ENCODE assay signal across 8 cellular contexts in the genomic region with DNA sequence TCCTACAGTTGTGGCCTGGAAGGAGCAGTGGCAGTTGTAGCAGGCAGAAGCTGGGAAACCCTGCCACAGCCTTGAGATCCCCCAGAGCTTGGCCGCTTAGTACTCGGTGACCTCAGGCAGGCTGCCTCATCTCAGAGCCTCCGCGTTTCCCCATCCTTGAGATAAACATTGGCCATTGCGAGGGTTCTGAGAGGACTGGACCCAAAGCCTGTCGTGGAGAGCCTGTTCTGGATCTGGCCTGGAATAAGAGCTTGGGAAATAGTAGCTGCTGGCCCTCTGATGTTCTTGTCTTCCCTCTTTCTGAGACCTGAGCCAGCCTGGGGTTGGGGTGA. TPM values are rescaled to one million over a fixed set of nuclear protein-coding genes. Genes with fewer than 3 reads are reported as not detected.
DNase-seq lines count a peak whose midpoint lies in the region; ATAC-seq and TF ChIP-seq lines count a peak whose summit lies in the region.

No MANE protein-coding gene starts in this region.

- ATAC-seq in HG03521 (IDR thresholded peaks at IDR 0.05; ENCODE audit: unreplicated experiment) (no peak), HG03045 (IDR thresholded peaks at IDR 0.05; ENCODE audit: unreplicated experiment) (no peak), HG03108 (IDR thresholded peaks at IDR 0.05; ENCODE audit: unreplicated experiment) (no peak)

- POLR2A ChIA-PET in PC-9 (lab: Charles Lee; ENCODE audit: unreplicated experiment) = no interaction called here

- H3K9ac ChIP-seq in BLaER1 = peak overlapping the region; percentile 91
- H3K9ac ChIP-seq in neural progenitor cell = no peak overlapping the region

- H3K9me2 ChIP-seq in PC-9 (ENCODE audit: insufficient read depth) = no peaks in the 10 kb centered on the region

- no peak overlapping the region for H2AFZ ChIP-seq in PC-9
- no peak overlapping the region for H2AFZ ChIP-seq in neural progenitor cell (replicated peaks)

- H3K36me3 Mint-ChIP-seq in neural progenitor cell = peaks cover 6% of the 10 kb centered on the region

- no peaks in the 10 kb centered on the region for H3K9me3 Mint-ChIP-seq in neural progenitor cell

- H3K9me3 ChIP-seq in BLaER1 (no peaks in the 10 kb centered on the region), PC-9 (ENCODE audit: insufficient read depth, low read depth) (no peaks in the 10 kb centered on the region), esophagus (ENCODE audit: control insufficient read depth in 2 of 2, insufficient read depth in 1 of 2, low read depth in 1 of 2, low read length in 1 of 2) (no peaks in the 10 kb centered on the region), neural progenitor cell (ENCODE audit: low read depth) (no peaks in the 10 kb centered on the region)

- peak overlapping the region; percentile 98 for H3K4me2 ChIP-seq in BLaER1
- H3K4me2 ChIP-seq in PC-9 = peak overlapping the region; percentile 80
- peak overlapping the region; percentile 96 for H3K4me2 ChIP-seq in neural progenitor cell

- no peak overlapping the region for H3K27ac Mint-ChIP-seq in neural progenitor cell

- peaks cover 8% of the 10 kb centered on the region for H3K27me3 Mint-ChIP-seq in neural progenitor cell (ENCODE audit: insufficient read depth, low read depth)

- H3K4me3 ChIP-seq in BLaER1 (peak overlapping the region; percentile 98), PC-9 (peak overlapping the region; percentile 86; the same call in 1 of the 2 replicates), esophagus (ENCODE audit: low read depth in 1 of 2, low read length in 2 of 2) (peak overlapping the region; percentile 82 to 87), neural progenitor cell (peak overlapping the region; percentile 72)

- H3K36me3 ChIP-seq in BLaER1 (peaks cover 29% of the 10 kb centered on the region), PC-9 (ENCODE audit: low read depth) (no peaks in the 10 kb centered on the region), esophagus (ENCODE audit: control insufficient read depth in 2 of 2, insufficient read depth in 2 of 2, low read length in 1 of 2) (peaks cover 5 to 18% of the 10 kb centered on the region in 2 donors), neural progenitor cell (no peaks in the 10 kb centered on the region)

- H3F3A ChIP-seq in PC-9 (ENCODE audit: insufficient read depth, low read depth) (peaks cover 14% of the 10 kb centered on the region; the same call in 1 of the 2 replicates), neural progenitor cell (ENCODE audit: low read depth) (peaks cover 8% of the 10 kb centered on the region)

- H3K79me2 ChIP-seq in PC-9 (ENCODE audit: low read depth) = peaks cover 28% of the 10 kb centered on the region
- H3K79me2 ChIP-seq in neural progenitor cell (ENCODE audit: low read depth) = peaks cover 35% of the 10 kb centered on the region

- H3K27ac ChIP-seq in BLaER1 = no peak overlapping the region
- no peak overlapping the region for H3K27ac ChIP-seq in PC-9
- H3K27ac ChIP-seq in esophagus (ENCODE audit: low read depth in 2 of 2, low read length in 1 of 2) = peak overlapping the region; percentile 48 to 90
- H3K27ac ChIP-seq in neural progenitor cell = no peak overlapping the region

- TF ChIP-seq CTCF in PC-9 (conservative IDR thresholded peaks at IDR 0.05) (no peak), neural progenitor cell (IDR thresholded peaks at IDR 0.05) (no peak)

- H4K20me1 ChIP-seq in BLaER1 (peaks cover 25% of the 10 kb centered on the region), PC-9 (ENCODE audit: insufficient read depth) (no peaks in the 10 kb centered on the region; the same call in 1 of the 2 replicates), neural progenitor cell (ENCODE audit: low read depth) (peaks cover 13% of the 10 kb centered on the region)

- intact Hi-C loops in PC-9 (cut with micrococcal nuclease; ENCODE audit: unreplicated experiment) = no loop called here

- peak overlapping the region; percentile 98 for H3K4me3 Mint-ChIP-seq in neural progenitor cell

- no TSS peak for BruUV-seq in PC-9 (replicated peaks; lab: Mats Ljungman, UMichigan)

- CTCF ChIA-PET in PC-9 (lab: Charles Lee) = no interaction called here

- 32 to 44% methylated on average over 6 of the region's 6 CpGs for WGBS in esophagus, 2 donors

- H3K27me3 ChIP-seq in BLaER1 (no peaks in the 10 kb centered on the region), PC-9 (ENCODE audit: insufficient read depth, low read depth) (no peaks in the 10 kb centered on the region), esophagus (ENCODE audit: control insufficient read depth in 1 of 2, insufficient read depth in 2 of 2, low read length in 2 of 2) (no peaks in the 10 kb centered on the region), neural progenitor cell (no peaks in the 10 kb centered on the region)

- no peak for DNase-seq in PC-9
- DNase-seq in neural progenitor cell (ENCODE audit: low spot score) = no peak
- DNase-seq in activated CD4-positive, CD25-positive, alpha-beta regulatory T cell treated with anti-CD3 and anti-CD28 coated beads, Interleukin-2, amount 50 U/mL, for 72 hours = no peak

- peaks cover 22% of the 10 kb centered on the region for H3K4me1 Mint-ChIP-seq in neural progenitor cell

- peaks cover 28% of the 10 kb centered on the region for H3K4me1 ChIP-seq in BLaER1
- H3K4me1 ChIP-seq in PC-9 (replicated peaks; ENCODE audit: insufficient read depth) = peaks cover 19% of the 10 kb centered on the region
- H3K4me1 ChIP-seq in esophagus (ENCODE audit: control insufficient read depth in 2 of 2, insufficient read depth in 2 of 2, low read length in 1 of 2) = peaks cover 8 to 15% of the 10 kb centered on the region in 2 donors
- peaks cover 4% of the 10 kb centered on the region for H3K4me1 ChIP-seq in neural progenitor cell

RNA-seq across cellular contexts. Expression of gene MIGA2, which starts 1.3 kb away (rescaled TPM):
- total RNA-seq in PC-9 (2021) (40.7 and 48.2 TPM in 2 replicates), neural progenitor cell (ENCODE audit: low replicate concordance) (10.8 and 39.1 TPM in 2 replicates)
- 10 to 100 TPM; 25.5 to 36.2 TPM for polyA plus RNA-seq in esophagus

RNA-seq across cellular contexts. Expression of gene SH3GLB2, which starts 9.6 kb away (rescaled TPM):
- total RNA-seq in PC-9 (2021) (184 and 213 TPM in 2 replicates), neural progenitor cell (ENCODE audit: low replicate concordance) (45.7 and 98.8 TPM in 2 replicates)
- 100 to 1,000 TPM; 144 to 183 TPM for polyA plus RNA-seq in esophagus

RNA-seq across cellular contexts. Expression of gene DOLPP1, which starts 43.2 kb away (rescaled TPM):
- total RNA-seq in PC-9 (2021) (21.5 and 24.4 TPM in 2 replicates), neural progenitor cell (ENCODE audit: low replicate concordance) (25.1 and 39.0 TPM in 2 replicates)
- 10 to 100 TPM; 11.4 to 16.5 TPM for polyA plus RNA-seq in esophagus

Comparison
In these comparisons a context has a peak if more than half of its experiments do, and no peak if none do; other contexts are left out.
1. H3K27ac ChIP-seq: peak in esophagus (2 of 2); none in BLaER1 (single experiment), PC-9 (single experiment) and neural progenitor cell (single experiment).
2. Peak in every context shown above with its lines, with median percentiles within 50 percentile points of each other: H3K4me2 ChIP-seq and H3K4me3 ChIP-seq.